In the genomic region with DNA sequence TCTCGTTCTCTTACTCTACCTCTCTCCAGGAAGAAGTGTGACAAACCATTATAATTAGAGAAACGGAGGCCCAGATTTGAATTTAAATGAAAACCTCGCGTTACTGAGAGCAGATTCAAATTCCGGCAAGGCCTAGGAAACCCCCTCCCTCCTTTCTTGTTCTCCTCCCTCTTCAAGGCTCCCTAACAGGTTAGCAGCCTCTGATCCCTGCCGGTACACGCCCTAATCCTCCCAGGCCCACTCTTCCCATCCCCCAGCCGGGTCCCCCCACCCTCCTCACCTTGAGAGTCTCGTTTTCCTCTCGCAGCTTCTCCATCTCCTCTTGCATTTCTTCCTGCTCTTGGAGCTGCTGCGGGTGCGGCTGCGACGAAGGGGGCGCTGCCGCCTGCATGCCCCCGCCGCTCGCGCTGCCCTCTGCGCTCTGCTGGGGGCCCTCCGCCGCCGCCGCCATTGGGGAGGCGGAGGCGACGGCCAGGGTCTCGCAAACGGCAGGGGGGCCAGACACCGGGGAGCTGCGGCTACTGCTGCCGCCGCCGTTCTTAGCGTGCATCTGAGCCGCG, we compare ENCODE assay signal across 8 cellular contexts. TPM values are rescaled to one million over a fixed set of nuclear protein-coding genes. Genes with fewer than 3 reads are reported as not detected.
A peak's percentile ranks its signal among the peaks of the same experiment; 100 is the strongest.
DNase-seq lines count a peak whose midpoint lies in the region; ATAC-seq and TF ChIP-seq lines count a peak whose summit lies in the region.

No MANE protein-coding gene starts in this region.

- H3K4me1 ChIP-seq in Peyer's patch (peaks cover 0 to 26% (median 3%) of the 10 kb centered on the region in 4 donors), colonic mucosa (peaks cover 14% of the 10 kb centered on the region)

- ATAC-seq in HG02840 (IDR thresholded peaks at IDR 0.05; ENCODE audit: low FRiP score, unreplicated experiment): peak; percentile 21
- no peak for ATAC-seq in HG03175 (IDR thresholded peaks at IDR 0.05; ENCODE audit: unreplicated experiment)

- intact Hi-C loops in colonic mucosa (cut with DNase I): no loop called here
- intact Hi-C loops in lower leg skin (cut with DNase I; ENCODE audit: low total_unique reads): no loop called here

- H3K9me3 Mint-ChIP-seq in activated T-cell treated with anti-CD3 and anti-CD28 coated beads, Interleukin-2, amount 50 U/mL, for 24 hours: no peaks in the 10 kb centered on the region

- H3K27ac ChIP-seq in Peyer's patch: peak overlapping the region in 3 of 4 donors; percentile 15 to 74 (median 36)
- no peak overlapping the region for H3K27ac ChIP-seq in colonic mucosa
- H3K27ac ChIP-seq in substantia nigra (ENCODE audit: low read depth, low read length, poor library complexity, severe bottlenecking): peak overlapping the region; percentile 70

- peak overlapping the region; percentile 86 for H3K4me3 Mint-ChIP-seq in activated T-cell treated with anti-CD3 and anti-CD28 coated beads, Interleukin-2, amount 50 U/mL, for 24 hours

- H3K9me3 ChIP-seq in Peyer's patch: no peaks in the 10 kb centered on the region
- no peaks in the 10 kb centered on the region for H3K9me3 ChIP-seq in colonic mucosa

- TF ChIP-seq POLR2A in Peyer's patch (IDR thresholded peaks at IDR 0.05) (no peak), lower leg skin (IDR thresholded peaks at IDR 0.05) (no peak)

- H3K36me3 ChIP-seq in Peyer's patch: no peaks in the 10 kb centered on the region
- no peaks in the 10 kb centered on the region for H3K36me3 ChIP-seq in colonic mucosa

- H3K9ac ChIP-seq in colonic mucosa (ENCODE audit: low read depth in 2 of 2, low read length in 2 of 2): peak overlapping the region in 1 of 2 donors; percentile 29

- 0 to 1% methylated on average over 22 to 28 of the region's 38 CpGs for WGBS in lower leg skin, 2 donors

- peaks cover 44% of the 10 kb centered on the region for H3K27me3 Mint-ChIP-seq in activated T-cell treated with anti-CD3 and anti-CD28 coated beads, Interleukin-2, amount 50 U/mL, for 24 hours

- H3K36me3 Mint-ChIP-seq in activated T-cell treated with anti-CD3 and anti-CD28 coated beads, Interleukin-2, amount 50 U/mL, for 24 hours (ENCODE audit: low read depth): peaks cover 20% of the 10 kb centered on the region

- no peak for DNase-seq in activated T-cell treated with anti-CD3 and anti-CD28 coated beads, Interleukin-2, amount 50 U/mL, for 24 hours
- DNase-seq in activated T-cell treated with anti-CD3 and anti-CD28 coated beads for 4 hours: no peak
- peak in 1 of 3 donors; percentile 23 for DNase-seq in Peyer's patch
- DNase-seq in colonic mucosa: no peak
- DNase-seq in lower leg skin (ENCODE audit: low spot score in 2 of 2): peak in 1 of 2 donors; percentile 70
- peak in 26 of 49 donors; percentile 7 to 74 (median 40) for DNase-seq in substantia nigra (lab: John Stamatoyannopoulos, UW)

- peaks cover 0 to 8% of the 10 kb centered on the region in 2 donors for H3K27me3 ChIP-seq in Peyer's patch
- peaks cover 38% of the 10 kb centered on the region for H3K27me3 ChIP-seq in colonic mucosa

- TF ChIP-seq CTCF in Peyer's patch (IDR thresholded peaks at IDR 0.05): no peak
- TF ChIP-seq CTCF in colonic mucosa (IDR thresholded peaks at IDR 0.05): no peak
- no peak for TF ChIP-seq CTCF in lower leg skin (IDR thresholded peaks at IDR 0.05)

- H3K4me1 Mint-ChIP-seq in activated T-cell treated with anti-CD3 and anti-CD28 coated beads, Interleukin-2, amount 50 U/mL, for 24 hours (ENCODE audit: low read depth): peaks cover 45% of the 10 kb centered on the region

- H3K4me3 ChIP-seq in Peyer's patch: peak overlapping the region; percentile 47 to 73 (median 62)
- peak overlapping the region; percentile 56 for H3K4me3 ChIP-seq in colonic mucosa
- H3K4me3 ChIP-seq in lower leg skin (ENCODE audit: low read depth, poor library complexity, severe bottlenecking): peak overlapping the region; percentile 37

- H3K27ac Mint-ChIP-seq in activated T-cell treated with anti-CD3 and anti-CD28 coated beads, Interleukin-2, amount 50 U/mL, for 24 hours: peak overlapping the region; percentile 72

RNA-seq across cellular contexts. Expression of gene KIAA0408, which starts 56.1 kb away (rescaled TPM):
- total RNA-seq in Peyer's patch (1 to 10 TPM in 3 of 4 donors, under 1 TPM in 1; 0.53 to 5.0 (median 3.8) TPM), colonic mucosa (1 to 10 TPM; 1.6 to 2.7 TPM), lower leg skin (1 to 10 TPM in 3 of 4 donors, under 1 TPM in 1; 0.80 to 3.0 (median 1.8) TPM)

Comparison
In these comparisons a context has a peak if more than half of its experiments do, and no peak if none do; other contexts are left out.
1. DNase-seq: peak in substantia nigra (26 of 49); none in activated T-cell treated with anti-CD3 and anti-CD28 coated beads, Interleukin-2, amount 50 U/mL, for 24 hours (single experiment), activated T-cell treated with anti-CD3 and anti-CD28 coated beads for 4 hours (single experiment) and colonic mucosa (single experiment).
2. Peak in every context shown above with its lines, with median percentiles within 50 percentile points of each other: H3K4me3 ChIP-seq.